23 cellular contexts compared by ENCODE assay signal in genomic region chr12:91185437-91185836, GRCh38. TPM values are rescaled to one million over a fixed set of nuclear protein-coding genes. Genes with fewer than 3 reads are reported as not detected.
DNase-seq lines count a peak whose midpoint lies in the region; ATAC-seq and TF ChIP-seq lines count a peak whose summit lies in the region.
"Had no signal": no experiment of that assay in that cellular context is flagged by ENCODE, and none has a peak within 500 bp of the region (broad histone marks: within the 10 kb centered on the region; RNA-seq: fewer than 3 reads in every experiment).

No MANE protein-coding gene starts in this region.

- H3K9me3 ChIP-seq in left ventricle myocardium inferior (replicated peaks) (no peaks in the 10 kb centered on the region), smooth muscle cell (replicated peaks; ENCODE audit: low read depth) (no peaks in the 10 kb centered on the region), aorta (ENCODE audit: control insufficient read depth, low read length) (no peaks in the 10 kb centered on the region), osteoblast (ENCODE audit: low read depth, low read length) (no peaks in the 10 kb centered on the region)
- H3K9me3 ChIP-seq: SJSA1 had no signal

- no peak for DNase-seq in left ventricle myocardium inferior
- DNase-seq in cardiac septum (ENCODE audit: low spot score) = no peak
- no peak for DNase-seq in mesothelial cell of epicardium (ENCODE audit: low spot score in 2 of 2, unreplicated experiment in 2 of 2)
- DNase-seq in smooth muscle cell (lab: John Stamatoyannopoulos, UW; ENCODE audit: unreplicated experiment) = no peak
- no peak for DNase-seq in aorta
- no peak for DNase-seq in osteoblast (ENCODE audit: insufficient read length, low spot score, missing footprints)
- DNase-seq: Calu3, DMS153, DND-41, GM23248, H7, KG1, MM.1S, NCI-H1048, NCI-H1417, NCI-H1694, NCI-H2081, NCI-H2227 treated with DMSO at 0.1 percent for 48 hours, NCI-H526 treated with DMSO at 0.1 percent for 48 hours, Right ventricle myocardium superior, RPMI8226 had no signal

- no peak for TF ChIP-seq CTCF in left ventricle myocardium inferior (IDR thresholded peaks at IDR 0.05; ENCODE audit: borderline replicate concordance)
- no peak for TF ChIP-seq CTCF in mesothelial cell of epicardium (IDR thresholded peaks at IDR 0.05; ENCODE audit: unreplicated experiment)
- TF ChIP-seq CTCF in smooth muscle cell (IDR thresholded peaks at IDR 0.05; ENCODE audit: borderline replicate concordance, insufficient read depth, poor library complexity, severe bottlenecking) = no peak
- no peak for TF ChIP-seq CTCF in osteoblast (IDR thresholded peaks at IDR 0.05; ENCODE audit: extremely low read depth, low read depth, low read length)

- H3K27me3 ChIP-seq in left ventricle myocardium inferior (ENCODE audit: low read depth) = no peaks in the 10 kb centered on the region
- no peaks in the 10 kb centered on the region for H3K27me3 ChIP-seq in smooth muscle cell (ENCODE audit: low read depth)
- H3K27me3 ChIP-seq in aorta (ENCODE audit: control insufficient read depth in 1 of 2, insufficient read depth in 2 of 2, low read length in 1 of 2) = no peaks in the 10 kb centered on the region
- H3K27me3 ChIP-seq in osteoblast (ENCODE audit: insufficient read depth, low read length) = no peaks in the 10 kb centered on the region
- H3K27me3 ChIP-seq: SJSA1 had no signal

- ATAC-seq in HG02885 (IDR thresholded peaks at IDR 0.05; ENCODE audit: poor library complexity, unreplicated experiment) (no peak), aorta (ENCODE audit: low FRiP score) (no peak)

- whole genome bisulfite sequencing in smooth muscle cell (ENCODE audit: low lambda C conversion rate) = 77% methylated on average over 1 of the region's 1 CpG
- 87 to 95% methylated on average over 1 of the region's 1 CpG for WGBS in aorta, 2 donors

- H3K79me2 ChIP-seq in smooth muscle cell (ENCODE audit: low read depth) = peaks cover 34% of the 10 kb centered on the region
- peaks cover 15% of the 10 kb centered on the region for H3K79me2 ChIP-seq in osteoblast (ENCODE audit: insufficient read depth, low read length)

- H4K20me1 ChIP-seq in smooth muscle cell (ENCODE audit: low read depth) (no peaks in the 10 kb centered on the region), osteoblast (ENCODE audit: insufficient read depth, low read length) (no peaks in the 10 kb centered on the region)

- no peak overlapping the region for H3K4me3 Mint-ChIP-seq in mesothelial cell of epicardium

- peaks cover 12% of the 10 kb centered on the region for H3F3A ChIP-seq in smooth muscle cell (ENCODE audit: low read depth)

- no peak overlapping the region for H3K9ac ChIP-seq in smooth muscle cell (ENCODE audit: low read depth)
- H3K9ac ChIP-seq: GM23248 had no signal

- H3K36me3 ChIP-seq in left ventricle myocardium inferior (no peaks in the 10 kb centered on the region), smooth muscle cell (ENCODE audit: low read depth) (no peaks in the 10 kb centered on the region), aorta (ENCODE audit: control insufficient read depth in 1 of 2, insufficient read depth in 2 of 2, low read length in 1 of 2) (no peaks in the 10 kb centered on the region), osteoblast (ENCODE audit: insufficient read depth, low read length) (no peaks in the 10 kb centered on the region)
- H3K36me3 ChIP-seq: SJSA1 had no signal

- H3K4me1 ChIP-seq in left ventricle myocardium inferior = no peaks in the 10 kb centered on the region
- H3K4me1 ChIP-seq in smooth muscle cell (ENCODE audit: low read depth) = peaks cover 17% of the 10 kb centered on the region
- H3K4me1 ChIP-seq in aorta (ENCODE audit: control insufficient read depth in 1 of 2, insufficient read depth in 2 of 2, low read length in 2 of 2) = no peaks in the 10 kb centered on the region
- H3K4me1 ChIP-seq in osteoblast (ENCODE audit: insufficient read depth, low read length) = peaks cover 34% of the 10 kb centered on the region

- H3K27ac Mint-ChIP-seq in mesothelial cell of epicardium = peak overlapping the region; percentile 90

- H3K4me2 ChIP-seq in smooth muscle cell (no peak overlapping the region), osteoblast (ENCODE audit: insufficient read depth, low read length) (no peak overlapping the region)

- H3K36me3 Mint-ChIP-seq in mesothelial cell of epicardium = no peaks in the 10 kb centered on the region

- H3K27me3 Mint-ChIP-seq in mesothelial cell of epicardium (ENCODE audit: low read depth) = no peaks in the 10 kb centered on the region

- H2AFZ ChIP-seq in smooth muscle cell (ENCODE audit: low read depth) = peak overlapping the region; percentile 72
- no peak overlapping the region for H2AFZ ChIP-seq in osteoblast (ENCODE audit: low read length)
- H2AFZ ChIP-seq: GM23248 had no signal

- H3K9me3 Mint-ChIP-seq in mesothelial cell of epicardium = no peaks in the 10 kb centered on the region

- intact Hi-C loops in left ventricle myocardium inferior (cut with micrococcal nuclease) = loop anchor here (10.0 kb wide), 1 partner anchor 139 kb away; no protein-coding TSS in a partner anchor
- intact Hi-C loops in cardiac septum (cut with DNase I) = no loop called here
- intact Hi-C loops in aorta (cut with DNase I) = no loop called here

- H3K4me3 ChIP-seq in left ventricle myocardium inferior (no peak overlapping the region), smooth muscle cell (no peak overlapping the region), aorta (ENCODE audit: low read length in 2 of 2) (no peak overlapping the region), osteoblast (ENCODE audit: insufficient read depth, low read length) (no peak overlapping the region)
- H3K4me3 ChIP-seq: GM23248, SJSA1 had no signal

- H3K4me1 Mint-ChIP-seq in mesothelial cell of epicardium = peaks cover 79% of the 10 kb centered on the region

- H3K27ac ChIP-seq in left ventricle myocardium inferior (replicated peaks) (peak overlapping the region; percentile 85), smooth muscle cell (ENCODE audit: low read depth) (peak overlapping the region; percentile 91), aorta (ENCODE audit: low read depth in 1 of 2, low read length in 2 of 2) (no peak overlapping the region), osteoblast (ENCODE audit: low read depth, low read length) (no peak overlapping the region)
- H3K27ac ChIP-seq: GM23248, SJSA1 had no signal

RNA-seq across cellular contexts. Expression of gene DCN, which starts 2.8 kb away (rescaled TPM):
- total RNA-seq in left ventricle myocardium inferior (716 TPM), cardiac septum (480 TPM), mesothelial cell of epicardium (1,349 to 1,406 TPM (median 1,402 TPM) in 3 replicates), smooth muscle cell (1,657 and 1,844 TPM in 2 replicates), aorta (1,000 to 10,000 TPM in 1 of 2 donors, 100 to 1,000 TPM in 1; 863 to 2,873 TPM), osteoblast (1,107 and 1,400 TPM in 2 replicates)
- polyA plus RNA-seq in smooth muscle cell (1,043 and 1,354 TPM in 2 replicates), aorta (10 to 100 TPM; 27.2 to 74.0 TPM)
- total RNA-seq: Calu3, H7 had no signal

Comparison
In these comparisons a context has a peak if more than half of its experiments do, and no peak if none do; other contexts are left out.
1. H3K27ac ChIP-seq: peak in left ventricle myocardium inferior (single experiment) and smooth muscle cell (single experiment); none in aorta (0 of 2) and osteoblast (single experiment).